1 cellular context compared by ENCODE assay signal in the genomic region with DNA sequence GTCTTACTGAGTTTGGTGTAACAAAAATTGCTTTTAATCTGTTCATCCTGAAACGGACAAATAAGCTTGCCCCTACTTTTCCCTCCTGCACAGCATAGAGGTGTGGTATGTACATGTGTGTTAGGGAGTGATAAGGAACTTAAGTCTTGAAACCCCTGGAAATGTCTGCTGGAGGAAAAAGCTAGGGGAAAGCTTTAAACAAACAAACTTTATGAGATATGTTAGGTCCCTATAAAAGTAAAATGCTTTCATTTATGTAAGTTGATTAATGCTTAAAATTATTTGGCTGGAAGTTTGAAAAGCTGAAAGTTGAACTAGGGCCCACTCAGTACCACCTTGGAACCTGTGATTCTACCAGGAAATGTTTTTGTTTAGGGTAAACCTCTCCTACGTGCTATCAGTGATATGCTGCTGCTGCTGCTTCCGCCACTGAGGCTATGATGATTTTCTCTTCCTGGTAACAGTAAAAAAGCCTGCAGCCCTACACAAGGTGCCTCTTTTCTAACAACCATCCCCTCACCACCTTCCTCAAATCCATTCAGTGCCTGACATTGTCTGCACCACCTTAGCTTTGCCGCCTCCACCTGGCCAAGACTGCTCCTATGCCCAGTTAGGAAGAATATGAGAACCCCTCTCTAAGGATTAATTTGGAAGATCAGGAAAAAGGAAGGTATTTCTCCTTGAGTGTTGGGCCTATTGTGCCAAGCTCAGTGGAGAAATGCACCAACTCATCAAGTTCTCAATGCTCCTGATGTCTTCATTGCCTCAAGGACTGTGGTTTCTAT.
TF ChIP-seq lines count a peak whose summit lies in the region.

No MANE protein-coding gene starts in this region.

TF ChIP-seq in GM23338, 12 proteins besides CTCF, POLR2A, EP300 and RAD21:
- no peak for TF ChIP-seq NANOG (IDR thresholded peaks at IDR 0.05; ENCODE audit: borderline replicate concordance)
- TF ChIP-seq STAT1 (IDR thresholded peaks at IDR 0.05; ENCODE audit: unreplicated experiment) = no peak
- TF ChIP-seq EZH2phosphoT487 (IDR thresholded peaks at IDR 0.05; ENCODE audit: unreplicated experiment) = no peak
- TF ChIP-seq ZNF114 (CRISPR knock-in tag; IDR thresholded peaks at IDR 0.05) = no peak
- no peak for TF ChIP-seq POLR2AphosphoS5 (IDR thresholded peaks at IDR 0.05; ENCODE audit: low read depth)
- no peak for TF ChIP-seq ZNF331 (CRISPR knock-in tag; IDR thresholded peaks at IDR 0.05; ENCODE audit: low read depth)
- TF ChIP-seq JUNB (IDR thresholded peaks at IDR 0.05; ENCODE audit: unreplicated experiment) = no peak
- TF ChIP-seq EZH2 (IDR thresholded peaks at IDR 0.05; ENCODE audit: low read depth, unreplicated experiment) = no peak
- TF ChIP-seq, protein P1, sequence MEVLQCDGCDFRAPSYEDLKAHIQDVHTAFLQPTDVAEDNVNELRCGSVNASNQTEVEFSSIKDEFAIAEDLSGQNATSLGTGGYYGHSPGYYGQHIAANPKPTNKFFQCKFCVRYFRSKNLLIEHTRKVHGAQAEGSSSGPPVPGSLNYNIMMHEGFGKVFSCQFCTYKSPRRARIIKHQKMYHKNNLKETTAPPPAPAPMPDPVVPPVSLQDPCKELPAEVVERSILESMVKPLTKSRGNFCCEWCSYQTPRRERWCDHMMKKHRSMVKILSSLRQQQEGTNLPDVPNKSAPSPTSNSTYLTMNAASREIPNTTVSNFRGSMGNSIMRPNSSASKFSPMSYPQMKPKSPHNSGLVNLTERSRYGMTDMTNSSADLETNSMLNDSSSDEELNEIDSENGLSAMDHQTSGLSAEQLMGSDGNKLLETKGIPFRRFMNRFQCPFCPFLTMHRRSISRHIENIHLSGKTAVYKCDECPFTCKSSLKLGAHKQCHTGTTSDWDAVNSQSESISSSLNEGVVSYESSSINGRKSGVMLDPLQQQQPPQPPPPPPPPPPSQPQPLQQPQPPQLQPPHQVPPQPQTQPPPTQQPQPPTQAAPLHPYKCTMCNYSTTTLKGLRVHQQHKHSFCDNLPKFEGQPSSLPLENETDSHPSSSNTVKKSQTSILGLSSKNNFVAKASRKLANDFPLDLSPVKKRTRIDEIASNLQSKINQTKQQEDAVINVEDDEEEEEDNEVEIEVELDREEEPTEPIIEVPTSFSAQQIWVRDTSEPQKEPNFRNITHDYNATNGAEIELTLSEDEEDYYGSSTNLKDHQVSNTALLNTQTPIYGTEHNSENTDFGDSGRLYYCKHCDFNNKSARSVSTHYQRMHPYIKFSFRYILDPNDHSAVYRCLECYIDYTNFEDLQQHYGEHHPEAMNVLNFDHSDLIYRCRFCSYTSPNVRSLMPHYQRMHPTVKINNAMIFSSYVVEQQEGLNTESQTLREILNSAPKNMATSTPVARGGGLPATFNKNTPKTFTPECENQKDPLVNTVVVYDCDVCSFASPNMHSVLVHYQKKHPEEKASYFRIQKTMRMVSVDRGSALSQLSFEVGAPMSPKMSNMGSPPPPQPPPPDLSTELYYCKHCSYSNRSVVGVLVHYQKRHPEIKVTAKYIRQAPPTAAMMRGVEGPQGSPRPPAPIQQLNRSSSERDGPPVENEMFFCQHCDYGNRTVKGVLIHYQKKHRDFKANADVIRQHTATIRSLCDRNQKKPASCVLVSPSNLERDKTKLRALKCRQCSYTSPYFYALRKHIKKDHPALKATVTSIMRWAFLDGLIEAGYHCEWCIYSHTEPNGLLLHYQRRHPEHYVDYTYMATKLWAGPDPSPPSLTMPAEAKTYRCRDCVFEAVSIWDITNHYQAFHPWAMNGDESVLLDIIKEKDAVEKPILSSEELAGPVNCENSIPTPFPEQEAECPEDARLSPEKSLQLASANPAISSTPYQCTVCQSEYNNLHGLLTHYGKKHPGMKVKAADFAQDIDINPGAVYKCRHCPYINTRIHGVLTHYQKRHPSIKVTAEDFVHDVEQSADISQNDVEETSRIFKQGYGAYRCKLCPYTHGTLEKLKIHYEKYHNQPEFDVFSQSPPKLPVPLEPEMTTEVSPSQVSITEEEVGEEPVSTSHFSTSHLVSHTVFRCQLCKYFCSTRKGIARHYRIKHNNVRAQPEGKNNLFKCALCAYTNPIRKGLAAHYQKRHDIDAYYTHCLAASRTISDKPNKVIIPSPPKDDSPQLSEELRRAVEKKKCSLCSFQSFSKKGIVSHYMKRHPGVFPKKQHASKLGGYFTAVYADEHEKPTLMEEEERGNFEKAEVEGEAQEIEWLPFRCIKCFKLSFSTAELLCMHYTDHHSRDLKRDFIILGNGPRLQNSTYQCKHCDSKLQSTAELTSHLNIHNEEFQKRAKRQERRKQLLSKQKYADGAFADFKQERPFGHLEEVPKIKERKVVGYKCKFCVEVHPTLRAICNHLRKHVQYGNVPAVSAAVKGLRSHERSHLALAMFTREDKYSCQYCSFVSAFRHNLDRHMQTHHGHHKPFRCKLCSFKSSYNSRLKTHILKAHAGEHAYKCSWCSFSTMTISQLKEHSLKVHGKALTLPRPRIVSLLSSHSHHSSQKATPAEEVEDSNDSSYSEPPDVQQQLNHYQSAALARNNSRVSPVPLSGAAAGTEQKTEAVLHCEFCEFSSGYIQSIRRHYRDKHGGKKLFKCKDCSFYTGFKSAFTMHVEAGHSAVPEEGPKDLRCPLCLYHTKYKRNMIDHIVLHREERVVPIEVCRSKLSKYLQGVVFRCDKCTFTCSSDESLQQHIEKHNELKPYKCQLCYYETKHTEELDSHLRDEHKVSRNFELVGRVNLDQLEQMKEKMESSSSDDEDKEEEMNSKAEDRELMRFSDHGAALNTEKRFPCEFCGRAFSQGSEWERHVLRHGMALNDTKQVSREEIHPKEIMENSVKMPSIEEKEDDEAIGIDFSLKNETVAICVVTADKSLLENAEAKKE (CRISPR knock-in tag; IDR thresholded peaks at IDR 0.05) = no peak
